ENCODE assay signal across 8 cellular contexts in genomic region chr3:72123908-72124441, GRCh38.
DNase-seq lines count a peak whose midpoint lies in the region; ATAC-seq and TF ChIP-seq lines count a peak whose summit lies in the region.

No MANE protein-coding gene starts in this region.

- H3K4me3 ChIP-seq in GM12865 (ENCODE audit: low read depth, low read length), result no peak overlapping the region

- intact Hi-C loops in posterior cingulate gyrus (cut with DNase I), result no loop called here

- no peak for TF ChIP-seq CTCF in GM12865 (IDR thresholded peaks at IDR 0.05; ENCODE audit: insufficient read depth, low read depth, low read length, missing control alignments)

- DNase-seq in GM12865 (ENCODE audit: low read depth), result peak; percentile 80
- DNase-seq in SW480 (ENCODE audit: low spot score), result peak; percentile 58
- DNase-seq in left lobe of liver (ENCODE audit: low spot score), result peak; percentile 89
- DNase-seq in posterior cingulate gyrus, result no peak
- DNase-seq in DMS114 treated with DMSO at 0.1 percent for 48 hours (lab: John Stamatoyannopoulos, UW; ENCODE audit: unreplicated experiment), result no peak
- DNase-seq in globus pallidus (ENCODE audit: low spot score), result no peak
- no peak for DNase-seq in cortex of kidney (lab: John Stamatoyannopoulos, UW)

- ATAC-seq in HG02759 (IDR thresholded peaks at IDR 0.05; ENCODE audit: unreplicated experiment) (peak; percentile 71), left lobe of liver (peak; percentile 85)

Comparison
In these comparisons a context has a peak if more than half of its experiments do, and no peak if none do; other contexts are left out.
1. DNase-seq: peak in GM12865 (single experiment), SW480 (single experiment) and left lobe of liver (single experiment); none in posterior cingulate gyrus (0 of 10), DMS114 treated with DMSO at 0.1 percent for 48 hours (single experiment), globus pallidus (single experiment) and cortex of kidney (single experiment).